In the genomic region with DNA sequence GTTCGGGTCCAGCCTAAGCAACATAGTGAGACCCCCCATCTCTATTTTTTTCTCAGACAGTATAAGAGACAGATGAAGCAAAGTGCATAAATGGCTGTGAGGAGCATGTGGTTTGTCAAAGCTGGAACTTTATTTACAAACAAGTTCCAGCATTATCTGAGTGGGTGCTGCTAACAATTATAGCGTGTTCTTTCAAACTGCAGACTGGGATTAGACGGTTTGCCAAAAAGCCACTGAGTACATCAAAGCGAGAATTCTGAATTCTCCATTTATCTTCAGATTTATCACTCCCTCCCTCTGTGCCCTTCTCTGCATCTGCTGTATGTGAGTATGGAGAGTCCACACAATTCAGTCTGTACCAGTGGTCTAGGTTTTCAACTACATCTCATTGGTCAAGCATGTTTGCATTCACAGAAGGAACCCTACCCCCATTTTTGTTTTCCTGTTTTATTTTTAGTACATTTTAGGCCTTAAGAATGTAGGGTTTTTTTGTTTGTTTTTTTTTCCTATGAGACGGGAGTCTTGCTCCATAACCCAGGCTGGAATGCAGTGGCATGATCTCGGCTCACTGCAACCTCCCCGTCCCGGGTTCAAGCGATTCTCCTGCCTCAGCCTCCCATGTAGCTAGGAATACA, we compare ENCODE assay signal across 7 cellular contexts. TPM values are rescaled to one million over a fixed set of nuclear protein-coding genes. Genes with fewer than 3 reads are reported as not detected.
DNase-seq lines count a peak whose midpoint lies in the region; TF ChIP-seq lines count a peak whose summit lies in the region.

No MANE protein-coding gene starts in this region.

- H3K18ac ChIP-seq in mesendoderm (ENCODE audit: low read length) = no peak overlapping the region

- no peaks in the 10 kb centered on the region for H3K9me3 ChIP-seq in ascending aorta

- TF ChIP-seq CTCF in HFFc6 (IDR thresholded peaks at IDR 0.05) = no peak
- no peak for TF ChIP-seq CTCF in ascending aorta (IDR thresholded peaks at IDR 0.05)

- H4K5ac ChIP-seq in mesendoderm (ENCODE audit: low read length) = no peak overlapping the region

- no peak overlapping the region for H3K4me2 ChIP-seq in mesendoderm (ENCODE audit: low read length)

- no peak overlapping the region for H4K8ac ChIP-seq in mesendoderm (ENCODE audit: low read depth, low read length)

- H3K9me3 Mint-ChIP-seq in HFFc6 = no peaks in the 10 kb centered on the region

- H3K4ac ChIP-seq in mesendoderm (ENCODE audit: low read depth, low read length) = no peak overlapping the region

- H3K27me3 ChIP-seq in ascending aorta (no peaks in the 10 kb centered on the region), mesendoderm (ENCODE audit: insufficient read depth, low read length, poor library complexity) (no peaks in the 10 kb centered on the region)

- intact Hi-C loops in ascending aorta (cut with DNase I) = loop anchor here (1.0 to 2.0 kb wide), 4 partner anchors 134 to 309 kb away; a partner anchor contains a TSS

- H2AK5ac ChIP-seq in mesendoderm (ENCODE audit: low read length) = no peak overlapping the region

- H3K9ac ChIP-seq in mesendoderm (ENCODE audit: low read length) = no peak overlapping the region

- H3K79me1 ChIP-seq in mesendoderm (ENCODE audit: low read length) = no peaks in the 10 kb centered on the region

- H3K27ac ChIP-seq in ascending aorta (peak overlapping the region; percentile 93 to 95), substantia nigra (ENCODE audit: low read depth, low read length, poor library complexity, severe bottlenecking) (peak overlapping the region; percentile 46), mesendoderm (ENCODE audit: low read depth, low read length) (no peak overlapping the region)

- peaks cover 45% of the 10 kb centered on the region for H3K4me1 Mint-ChIP-seq in HFFc6 (ENCODE audit: low read depth)

- no peak overlapping the region for H3K23ac ChIP-seq in mesendoderm (ENCODE audit: low read length)

- H2BK5ac ChIP-seq in mesendoderm (ENCODE audit: low read length) = no peak overlapping the region

- H3K4me3 ChIP-seq in ascending aorta (peak overlapping the region; percentile 35 to 53), mesendoderm (ENCODE audit: low read length) (no peak overlapping the region)

- H3K4me1 ChIP-seq in ascending aorta (peaks cover 13 to 44% of the 10 kb centered on the region in 2 donors), mesendoderm (ENCODE audit: control insufficient read depth, low read depth, low read length) (no peaks in the 10 kb centered on the region)

- H2BK120ac ChIP-seq in mesendoderm (ENCODE audit: low read depth, low read length) = no peak overlapping the region

- H3K27me3 Mint-ChIP-seq in HFFc6 (ENCODE audit: insufficient read depth) = no peaks in the 10 kb centered on the region; the same call in 1 of the 2 replicates

- H3K4me3 Mint-ChIP-seq in HFFc6 = peak overlapping the region; percentile 88

- no peaks in the 10 kb centered on the region for H3K79me2 ChIP-seq in mesendoderm (ENCODE audit: control insufficient read depth, insufficient read depth, low read length)

- H2BK15ac ChIP-seq in mesendoderm (replicated peaks; ENCODE audit: low read depth) = no peak overlapping the region

- no CpG with 5 or more reads among the region's 9 CpGs for WGBS in mesendoderm (ENCODE audit: extremely low coverage, insufficient coverage, low lambda C conversion rate)

- no peaks in the 10 kb centered on the region for H3K36me3 Mint-ChIP-seq in HFFc6 (ENCODE audit: low read depth)

- peak overlapping the region; percentile 90 for H3K27ac Mint-ChIP-seq in HFFc6

- H3K36me3 ChIP-seq in ascending aorta (no peaks in the 10 kb centered on the region), mesendoderm (ENCODE audit: control insufficient read depth, insufficient read depth, low read length) (no peaks in the 10 kb centered on the region)

- DNase-seq in HFFc6 = peak; percentile 32
- no peak for DNase-seq in ascending aorta (ENCODE audit: low spot score in 2 of 2)
- peak; percentile 33 for DNase-seq in left kidney (ENCODE audit: low read depth, low spot score)
- no peak for DNase-seq in substantia nigra (lab: John Stamatoyannopoulos, UW)
- DNase-seq in NCI-H226 = no peak
- DNase-seq in NCI-H1092 (lab: John Stamatoyannopoulos, UW) = no peak
- no peak for DNase-seq in mesendoderm

- no peak overlapping the region for H3K56ac ChIP-seq in mesendoderm (ENCODE audit: low read length)

RNA-seq across cellular contexts. Expression of a gene that starts 18.1 kb away (rescaled TPM):
- total RNA-seq in HFFc6 (2021; fragmentation: NEBNext Ultra II Directional; extraction: Animal tissue kit (Norgen Biotek cat#: 25700)) = 10 to 100 TPM; 32.3 to 60.0 (median 54.1) TPM
- 55.5 TPM for total RNA-seq in ascending aorta
- polyA plus RNA-seq in mesendoderm (2013, experiment 1 of 2) = 33.6 TPM
- 33.1 TPM for polyA plus RNA-seq in mesendoderm (2013, experiment 2 of 2)

Comparison
In these comparisons a context has a peak if more than half of its experiments do, and no peak if none do; other contexts are left out.
1. DNase-seq: peak in HFFc6 (single experiment) and left kidney (single experiment); none in ascending aorta (0 of 2), substantia nigra (0 of 49), NCI-H226 (single experiment), NCI-H1092 (single experiment) and mesendoderm (single experiment).